Comparison of ENCODE assay signal across 8 cellular contexts in the genomic region with DNA sequence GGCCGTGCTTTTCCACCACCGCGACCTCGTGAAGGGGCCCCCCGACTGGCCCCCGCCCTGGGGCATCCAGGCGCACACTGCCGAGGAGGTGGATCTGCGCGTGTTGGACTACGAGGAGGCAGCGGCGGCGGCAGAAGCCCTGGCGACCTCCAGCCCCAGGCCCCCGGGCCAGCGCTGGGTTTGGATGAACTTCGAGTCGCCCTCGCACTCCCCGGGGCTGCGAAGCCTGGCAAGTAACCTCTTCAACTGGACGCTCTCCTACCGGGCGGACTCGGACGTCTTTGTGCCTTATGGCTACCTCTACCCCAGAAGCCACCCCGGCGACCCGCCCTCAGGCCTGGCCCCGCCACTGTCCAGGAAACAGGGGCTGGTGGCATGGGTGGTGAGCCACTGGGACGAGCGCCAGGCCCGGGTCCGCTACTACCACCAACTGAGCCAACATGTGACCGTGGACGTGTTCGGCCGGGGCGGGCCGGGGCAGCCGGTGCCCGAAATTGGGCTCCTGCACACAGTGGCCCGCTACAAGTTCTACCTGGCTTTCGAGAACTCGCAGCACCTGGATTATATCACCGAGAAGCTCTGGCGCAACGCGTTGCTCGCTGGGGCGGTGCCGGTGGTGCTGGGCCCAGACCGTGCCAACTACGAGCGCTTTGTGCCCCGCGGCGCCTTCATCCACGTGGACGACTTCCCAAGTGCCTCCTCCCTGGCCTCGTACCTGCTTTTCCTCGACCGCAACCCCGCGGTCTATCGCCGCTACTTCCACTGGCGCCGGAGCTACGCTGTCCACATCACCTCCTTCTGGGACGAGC. TPM values are rescaled to one million over a fixed set of nuclear protein-coding genes. Genes with fewer than 3 reads are reported as not detected.
A peak's percentile ranks its signal among the peaks of the same experiment; 100 is the strongest.
DNase-seq lines count a peak whose midpoint lies in the region; ATAC-seq and TF ChIP-seq lines count a peak whose summit lies in the region.

No MANE protein-coding gene starts in this region.

- 8% methylated on average over 70 of the region's 72 CpGs for WGBS in smooth muscle cell (ENCODE audit: low lambda C conversion rate)

- H3K36me3 ChIP-seq in adipocyte (ENCODE audit: control insufficient read depth, insufficient read depth, low read length, severe bottlenecking) = peaks cover 2% of the 10 kb centered on the region
- H3K36me3 ChIP-seq in smooth muscle cell (ENCODE audit: low read depth) = no peaks in the 10 kb centered on the region

- H3K4me1 Mint-ChIP-seq in activated T-cell treated with anti-CD3 and anti-CD28 coated beads, Interleukin-2, amount 50 U/mL, for 72 hours (ENCODE audit: low read depth) = peaks cover 43% of the 10 kb centered on the region

- H3K9me3 Mint-ChIP-seq in activated T-cell treated with anti-CD3 and anti-CD28 coated beads, Interleukin-2, amount 50 U/mL, for 72 hours = no peaks in the 10 kb centered on the region

- H3K4me1 ChIP-seq in adipocyte (ENCODE audit: control insufficient read depth, insufficient read depth, low read length) (peaks cover 41% of the 10 kb centered on the region), smooth muscle cell (ENCODE audit: low read depth) (peaks cover 25% of the 10 kb centered on the region)

- H3K27ac Mint-ChIP-seq in activated T-cell treated with anti-CD3 and anti-CD28 coated beads, Interleukin-2, amount 50 U/mL, for 72 hours = no peak overlapping the region

- H3K4me3 ChIP-seq in adipocyte (ENCODE audit: low read length) (peak overlapping the region; percentile 83), smooth muscle cell (peak overlapping the region; percentile 90)

- H3F3A ChIP-seq in smooth muscle cell (ENCODE audit: low read depth) = no peaks in the 10 kb centered on the region

- H4K20me1 ChIP-seq in smooth muscle cell (ENCODE audit: low read depth) = peaks cover 49% of the 10 kb centered on the region

- H3K9me3 ChIP-seq in adipocyte (ENCODE audit: control insufficient read depth, low read length) (no peaks in the 10 kb centered on the region), smooth muscle cell (replicated peaks; ENCODE audit: low read depth) (no peaks in the 10 kb centered on the region)

- H3K27me3 Mint-ChIP-seq in activated T-cell treated with anti-CD3 and anti-CD28 coated beads, Interleukin-2, amount 50 U/mL, for 72 hours (ENCODE audit: low read depth) = peaks cover 4% of the 10 kb centered on the region

- TF ChIP-seq CTCF in smooth muscle cell (IDR thresholded peaks at IDR 0.05; ENCODE audit: borderline replicate concordance, insufficient read depth, poor library complexity, severe bottlenecking) = no peak

- peak overlapping the region; percentile 99 for H2AFZ ChIP-seq in smooth muscle cell (ENCODE audit: low read depth)

- H3K36me3 Mint-ChIP-seq in activated T-cell treated with anti-CD3 and anti-CD28 coated beads, Interleukin-2, amount 50 U/mL, for 72 hours (ENCODE audit: insufficient read depth in 2 of 2) = peaks cover 2% of the 10 kb centered on the region in 2 donors

- no peaks in the 10 kb centered on the region for H3K27me3 ChIP-seq in adipocyte (replicated peaks; ENCODE audit: control insufficient read depth, insufficient read depth, low read length)
- no peaks in the 10 kb centered on the region for H3K27me3 ChIP-seq in smooth muscle cell (ENCODE audit: low read depth)

- H3K4me3 Mint-ChIP-seq in activated T-cell treated with anti-CD3 and anti-CD28 coated beads, Interleukin-2, amount 50 U/mL, for 72 hours = peak overlapping the region; percentile 68 to 85

- no peak for ATAC-seq in activated T-cell treated with anti-CD3 and anti-CD28 coated beads, Interleukin-2, amount 50 U/mL, for 72 hours (replicated peaks in 1 of 2)
- no peak for ATAC-seq in HG02678 (IDR thresholded peaks at IDR 0.05; ENCODE audit: unreplicated experiment)

- peak in 1 of 2 donors; percentile 1 for DNase-seq in activated T-cell treated with anti-CD3 and anti-CD28 coated beads, Interleukin-2, amount 50 U/mL, for 72 hours
- DNase-seq in activated T-cell treated with anti-CD3 and anti-CD28 coated beads, Interleukin-2, amount 50 U/mL, for 1 hour = no peak
- DNase-seq in adipocyte (ENCODE audit: low read depth) = no peak
- DNase-seq in iPS-NIHi11 (ENCODE audit: low spot score) = peak; percentile 28
- no peak for DNase-seq in smooth muscle cell (lab: John Stamatoyannopoulos, UW; ENCODE audit: unreplicated experiment)
- DNase-seq in NCI-H1105 (lab: John Stamatoyannopoulos, UW) = no peak
- DNase-seq in NOMO-1 treated with dmso at 0.1 percent for 144 hours (lab: John Stamatoyannopoulos, UW; ENCODE audit: unreplicated experiment) = no peak

- no peak overlapping the region for H3K27ac ChIP-seq in smooth muscle cell (ENCODE audit: low read depth)

- peaks cover 45% of the 10 kb centered on the region for H3K79me2 ChIP-seq in smooth muscle cell (ENCODE audit: low read depth)

- peak overlapping the region; percentile 97 for H3K4me2 ChIP-seq in smooth muscle cell

- H3K9ac ChIP-seq in adipocyte (ENCODE audit: low read length) = peak overlapping the region; percentile 94
- peak overlapping the region; percentile 94 for H3K9ac ChIP-seq in smooth muscle cell (ENCODE audit: low read depth)

RNA-seq across cellular contexts. Expression of gene FUT4, which starts 1.3 kb away (rescaled TPM):
- total RNA-seq in activated T-cell treated with anti-CD3 and anti-CD28 coated beads, Interleukin-2, amount 50 U/mL, for 72 hours = 1 to 10 TPM; 5.4 to 5.5 TPM
- total RNA-seq in smooth muscle cell = 5.7 and 7.2 TPM in 2 replicates
- 4.4 and 5.1 TPM in 2 replicates for polyA plus RNA-seq in smooth muscle cell

RNA-seq across cellular contexts. Expression of gene PIWIL4, which starts 22.1 kb away (rescaled TPM):
- 1 to 10 TPM; 1.1 to 1.6 TPM for total RNA-seq in activated T-cell treated with anti-CD3 and anti-CD28 coated beads, Interleukin-2, amount 50 U/mL, for 72 hours
- 2.9 and 3.1 TPM in 2 replicates for total RNA-seq in smooth muscle cell
- 0.88 and 2.9 TPM in 2 replicates for polyA plus RNA-seq in smooth muscle cell

RNA-seq across cellular contexts. Expression of gene C11orf97, which starts 32.8 kb away (rescaled TPM):
- total RNA-seq in activated T-cell treated with anti-CD3 and anti-CD28 coated beads, Interleukin-2, amount 50 U/mL, for 72 hours = not detected
- total RNA-seq in smooth muscle cell = not detected in 2 replicates
- polyA plus RNA-seq in smooth muscle cell = not detected in 2 replicates

RNA-seq across cellular contexts. Expression of gene ANKRD49, which starts 51.3 kb away (rescaled TPM):
- total RNA-seq in activated T-cell treated with anti-CD3 and anti-CD28 coated beads, Interleukin-2, amount 50 U/mL, for 72 hours = 10 to 100 TPM; 24.2 to 28.1 TPM
- total RNA-seq in smooth muscle cell = 20.3 and 31.8 TPM in 2 replicates
- polyA plus RNA-seq in smooth muscle cell = 13.6 and 13.7 TPM in 2 replicates

RNA-seq across cellular contexts. Expression of gene MRE11, which starts 51.4 kb away (rescaled TPM):
- 10 to 100 TPM; 43.8 to 49.1 TPM for total RNA-seq in activated T-cell treated with anti-CD3 and anti-CD28 coated beads, Interleukin-2, amount 50 U/mL, for 72 hours
- total RNA-seq in smooth muscle cell = 12.3 and 15.1 TPM in 2 replicates
- 5.1 and 6.7 TPM in 2 replicates for polyA plus RNA-seq in smooth muscle cell
